In genomic region chr14:102760485-102761193, GRCh38 we compare ENCODE assay signal across 1 cellular context.
TF ChIP-seq lines count a peak whose summit lies in the region.

No MANE protein-coding gene starts in this region.

TF ChIP-seq in HepG2, 621 proteins besides CTCF, POLR2A, EP300 and RAD21:
- TF ChIP-seq ZNF724P (CRISPR knock-in tag; IDR thresholded peaks at IDR 0.05; ENCODE audit: borderline replicate concordance): no peak
- 0 out of 2 replicates have a peak, but pooled peaks have one; percentile 17 for TF ChIP-seq FOXA3 (CRISPR knock-in tag; IDR thresholded peaks at IDR 0.05)
- no peak for TF ChIP-seq ZNF251 (CRISPR knock-in tag; IDR thresholded peaks at IDR 0.05)
- 0 out of 2 replicates have a peak, but pooled peaks have one; percentile 19 for TF ChIP-seq ZFX (CRISPR knock-in tag; IDR thresholded peaks at IDR 0.05; ENCODE audit: low read depth)
- no peak for TF ChIP-seq ZNF576 (CRISPR knock-in tag; IDR thresholded peaks at IDR 0.05)
- no peak for TF ChIP-seq HNRNPH1 (optimal IDR thresholded peaks at IDR 0.05; ENCODE audit: low read depth, low read length)
- no peak for TF ChIP-seq ZNF34 (CRISPR knock-in tag; IDR thresholded peaks at IDR 0.05; ENCODE audit: borderline replicate concordance)
- peak; percentile 13; the same call in 1 of the 2 replicates for TF ChIP-seq GABPB1 (CRISPR knock-in tag; IDR thresholded peaks at IDR 0.05)
- peak; percentile 13; the same call in 1 of the 2 replicates for TF ChIP-seq BHLHE40 (IDR thresholded peaks at IDR 0.05; ENCODE audit: low read length)
- 0 out of 2 replicates have a peak, but pooled peaks have one; percentile 22 for TF ChIP-seq ZNF225 (CRISPR knock-in tag; IDR thresholded peaks at IDR 0.05)
- TF ChIP-seq ZNF224 (CRISPR knock-in tag; IDR thresholded peaks at IDR 0.05): no peak
- peak; percentile 43 for TF ChIP-seq SAP130 (CRISPR knock-in tag; IDR thresholded peaks at IDR 0.05; ENCODE audit: low read depth)
- TF ChIP-seq ZNF543 (CRISPR knock-in tag; IDR thresholded peaks at IDR 0.05): no peak
- 0 out of 2 replicates have a peak, but pooled peaks have one; percentile 44 for TF ChIP-seq NRL (CRISPR knock-in tag; IDR thresholded peaks at IDR 0.05; ENCODE audit: borderline replicate concordance)
- TF ChIP-seq ZNF317 (CRISPR knock-in tag; IDR thresholded peaks at IDR 0.05): no peak
- TF ChIP-seq FOXA1 (IDR thresholded peaks at IDR 0.05): no peak
- TF ChIP-seq FOXA1 (CRISPR knock-in tag; IDR thresholded peaks at IDR 0.05): peak; percentile 59
- TF ChIP-seq ZNF687 (CRISPR knock-in tag; IDR thresholded peaks at IDR 0.05): peak; percentile 59
- TF ChIP-seq ZNF124 (CRISPR knock-in tag; IDR thresholded peaks at IDR 0.05): no peak
- peak; percentile 43 for TF ChIP-seq AGO2 (optimal IDR thresholded peaks at IDR 0.05; ENCODE audit: low read depth, low read length)
- TF ChIP-seq HIVEP1 (CRISPR knock-in tag; IDR thresholded peaks at IDR 0.05): no peak
- no peak for TF ChIP-seq KLF13 (CRISPR knock-in tag; IDR thresholded peaks at IDR 0.05)
- no peak for TF ChIP-seq YEATS2 (CRISPR knock-in tag; IDR thresholded peaks at IDR 0.05; ENCODE audit: borderline replicate concordance)
- TF ChIP-seq SP4 (CRISPR knock-in tag; IDR thresholded peaks at IDR 0.05): no peak
- TF ChIP-seq TEAD3 (CRISPR knock-in tag; optimal IDR thresholded peaks at IDR 0.05; ENCODE audit: borderline replicate concordance): peak; percentile 14
